In the genomic region with DNA sequence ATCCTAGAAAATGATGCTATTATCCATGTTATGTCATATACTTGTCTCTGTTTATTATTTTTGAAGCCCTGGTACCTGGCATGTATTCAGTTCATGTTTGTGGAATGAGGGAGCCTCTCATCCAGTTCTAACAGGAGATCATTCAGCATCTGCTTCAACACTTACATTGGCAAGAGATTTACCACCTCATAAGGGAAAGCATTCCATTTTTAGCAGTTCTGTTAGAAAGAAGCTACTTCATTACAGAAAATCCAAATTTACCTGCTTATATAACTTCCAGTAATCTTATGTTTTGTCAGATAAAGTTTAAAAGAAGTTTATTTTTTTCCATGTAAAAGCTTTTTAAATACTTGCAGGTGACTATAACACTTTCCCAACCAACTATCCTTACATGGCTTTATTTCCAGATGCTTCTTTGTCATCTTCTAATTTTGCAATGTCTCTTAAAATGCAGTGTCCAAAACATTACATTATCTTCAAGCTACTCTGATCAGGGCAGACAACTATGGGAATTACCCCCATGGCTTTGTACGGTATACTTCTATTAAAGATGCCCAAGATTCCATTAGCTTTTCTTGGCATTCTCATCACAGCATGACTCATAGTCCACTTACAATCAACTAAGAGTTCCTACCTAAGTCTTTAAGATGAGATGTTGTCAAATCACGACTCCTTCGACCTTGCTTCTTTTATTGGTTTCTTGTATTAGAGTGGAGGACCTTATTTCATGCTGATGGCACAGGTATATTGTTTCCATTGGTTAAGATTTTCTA, we compare ENCODE assay signal across 2 cellular contexts.
TF ChIP-seq lines count a peak whose summit lies in the region.

No MANE protein-coding gene starts in this region.

TF ChIP-seq in SK-N-SH treated with all-trans-retinoic acid at 6 μM for 48 hours, 23 proteins besides CTCF, POLR2A, EP300 and RAD21 (continued from another document):
- no peak for TF ChIP-seq ZNF565 (CRISPR knock-in tag; conservative IDR thresholded peaks at IDR 0.05; ENCODE audit: low read depth)
- TF ChIP-seq TOX (CRISPR knock-in tag; IDR thresholded peaks at IDR 0.05; ENCODE audit: borderline replicate concordance), result peak; percentile 14; the same call in 1 of the 2 replicates
- TF ChIP-seq ISL1 (CRISPR knock-in tag; IDR thresholded peaks at IDR 0.05), result peak; percentile 74
- TF ChIP-seq, protein P1, sequence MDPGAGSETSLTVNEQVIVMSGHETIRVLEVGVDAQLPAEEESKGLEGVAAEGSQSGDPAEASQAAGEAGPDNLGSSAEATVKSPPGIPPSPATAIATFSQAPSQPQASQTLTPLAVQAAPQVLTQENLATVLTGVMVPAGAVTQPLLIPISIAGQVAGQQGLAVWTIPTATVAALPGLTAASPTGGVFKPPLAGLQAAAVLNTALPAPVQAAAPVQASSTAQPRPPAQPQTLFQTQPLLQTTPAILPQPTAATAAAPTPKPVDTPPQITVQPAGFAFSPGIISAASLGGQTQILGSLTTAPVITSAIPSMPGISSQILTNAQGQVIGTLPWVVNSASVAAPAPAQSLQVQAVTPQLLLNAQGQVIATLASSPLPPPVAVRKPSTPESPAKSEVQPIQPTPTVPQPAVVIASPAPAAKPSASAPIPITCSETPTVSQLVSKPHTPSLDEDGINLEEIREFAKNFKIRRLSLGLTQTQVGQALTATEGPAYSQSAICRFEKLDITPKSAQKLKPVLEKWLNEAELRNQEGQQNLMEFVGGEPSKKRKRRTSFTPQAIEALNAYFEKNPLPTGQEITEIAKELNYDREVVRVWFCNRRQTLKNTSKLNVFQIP (CRISPR knock-in tag; IDR thresholded peaks at IDR 0.05; ENCODE audit: borderline replicate concordance, low read depth), result no peak

TF ChIP-seq in SK-N-SH, 30 proteins besides CTCF, POLR2A, EP300 and RAD21 (continued from another document):
- TF ChIP-seq, protein P2, sequence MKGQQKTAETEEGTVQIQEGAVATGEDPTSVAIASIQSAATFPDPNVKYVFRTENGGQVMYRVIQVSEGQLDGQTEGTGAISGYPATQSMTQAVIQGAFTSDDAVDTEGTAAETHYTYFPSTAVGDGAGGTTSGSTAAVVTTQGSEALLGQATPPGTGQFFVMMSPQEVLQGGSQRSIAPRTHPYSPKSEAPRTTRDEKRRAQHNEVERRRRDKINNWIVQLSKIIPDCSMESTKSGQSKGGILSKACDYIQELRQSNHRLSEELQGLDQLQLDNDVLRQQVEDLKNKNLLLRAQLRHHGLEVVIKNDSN (IDR thresholded peaks at IDR 0.05; ENCODE audit: borderline replicate concordance, low read depth), result no peak
